ENCODE assay signal across 1 cellular context in the genomic region with DNA sequence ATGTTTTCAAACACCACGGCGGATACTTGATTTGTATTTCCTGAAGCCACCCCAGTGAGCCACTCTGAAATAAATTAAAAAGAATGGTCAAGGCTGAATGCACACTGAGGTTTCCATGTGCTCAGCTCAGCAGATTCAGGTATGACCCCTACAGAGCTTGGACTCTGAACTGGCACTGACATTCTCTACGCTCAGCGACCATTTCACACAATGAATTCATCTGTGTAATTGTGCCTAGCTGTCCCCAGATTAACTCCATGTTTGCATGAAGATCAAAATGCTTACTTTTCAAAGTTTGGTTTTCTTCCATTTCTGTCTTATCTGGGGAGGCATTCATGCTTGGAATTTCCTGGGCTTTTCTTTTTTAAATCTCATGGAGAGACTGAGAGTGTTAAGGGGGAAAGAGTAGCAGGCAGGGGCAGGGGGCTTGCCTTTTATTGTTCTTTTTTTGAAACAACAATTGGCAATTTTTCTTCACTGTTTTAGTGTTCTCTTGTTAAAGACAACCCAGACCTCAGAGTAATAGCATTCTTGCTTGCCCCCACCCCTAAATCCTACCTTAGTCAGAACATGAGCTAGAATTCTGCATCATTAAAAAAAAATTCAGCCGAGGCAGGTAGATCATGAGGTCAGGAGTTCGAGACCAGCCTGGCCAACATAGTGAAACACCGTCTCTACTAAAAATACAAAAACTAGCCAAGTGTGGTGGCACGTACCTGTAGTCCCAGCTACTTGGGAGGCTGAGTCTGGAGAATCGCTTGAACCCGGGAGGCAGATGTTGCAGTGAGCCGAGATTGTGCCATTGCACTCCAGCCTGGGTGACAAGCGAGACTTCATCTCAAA.
TF ChIP-seq lines count a peak whose summit lies in the region.

No MANE protein-coding gene starts in this region.

TF ChIP-seq in HepG2, 621 proteins besides CTCF, POLR2A, EP300 and RAD21 (continued from another document and continues in another):
- TF ChIP-seq, protein P1, sequence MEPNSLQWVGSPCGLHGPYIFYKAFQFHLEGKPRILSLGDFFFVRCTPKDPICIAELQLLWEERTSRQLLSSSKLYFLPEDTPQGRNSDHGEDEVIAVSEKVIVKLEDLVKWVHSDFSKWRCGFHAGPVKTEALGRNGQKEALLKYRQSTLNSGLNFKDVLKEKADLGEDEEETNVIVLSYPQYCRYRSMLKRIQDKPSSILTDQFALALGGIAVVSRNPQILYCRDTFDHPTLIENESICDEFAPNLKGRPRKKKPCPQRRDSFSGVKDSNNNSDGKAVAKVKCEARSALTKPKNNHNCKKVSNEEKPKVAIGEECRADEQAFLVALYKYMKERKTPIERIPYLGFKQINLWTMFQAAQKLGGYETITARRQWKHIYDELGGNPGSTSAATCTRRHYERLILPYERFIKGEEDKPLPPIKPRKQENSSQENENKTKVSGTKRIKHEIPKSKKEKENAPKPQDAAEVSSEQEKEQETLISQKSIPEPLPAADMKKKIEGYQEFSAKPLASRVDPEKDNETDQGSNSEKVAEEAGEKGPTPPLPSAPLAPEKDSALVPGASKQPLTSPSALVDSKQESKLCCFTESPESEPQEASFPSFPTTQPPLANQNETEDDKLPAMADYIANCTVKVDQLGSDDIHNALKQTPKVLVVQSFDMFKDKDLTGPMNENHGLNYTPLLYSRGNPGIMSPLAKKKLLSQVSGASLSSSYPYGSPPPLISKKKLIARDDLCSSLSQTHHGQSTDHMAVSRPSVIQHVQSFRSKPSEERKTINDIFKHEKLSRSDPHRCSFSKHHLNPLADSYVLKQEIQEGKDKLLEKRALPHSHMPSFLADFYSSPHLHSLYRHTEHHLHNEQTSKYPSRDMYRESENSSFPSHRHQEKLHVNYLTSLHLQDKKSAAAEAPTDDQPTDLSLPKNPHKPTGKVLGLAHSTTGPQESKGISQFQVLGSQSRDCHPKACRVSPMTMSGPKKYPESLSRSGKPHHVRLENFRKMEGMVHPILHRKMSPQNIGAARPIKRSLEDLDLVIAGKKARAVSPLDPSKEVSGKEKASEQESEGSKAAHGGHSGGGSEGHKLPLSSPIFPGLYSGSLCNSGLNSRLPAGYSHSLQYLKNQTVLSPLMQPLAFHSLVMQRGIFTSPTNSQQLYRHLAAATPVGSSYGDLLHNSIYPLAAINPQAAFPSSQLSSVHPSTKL (CRISPR knock-in tag; IDR thresholded peaks at IDR 0.05): peak; percentile 89
- TF ChIP-seq PHF21A (CRISPR knock-in tag; IDR thresholded peaks at IDR 0.05): peak; percentile 35; the same call in 1 of the 2 replicates
- TF ChIP-seq HMG20A (CRISPR knock-in tag; IDR thresholded peaks at IDR 0.05; ENCODE audit: borderline replicate concordance): peak; percentile 82; the same call in 1 of the 2 replicates
- TF ChIP-seq IRF2 (CRISPR knock-in tag; IDR thresholded peaks at IDR 0.05): peak; percentile 46; the same call in 1 of the 2 replicates
- TF ChIP-seq ZNF577 (CRISPR knock-in tag; IDR thresholded peaks at IDR 0.05; ENCODE audit: borderline replicate concordance, low read depth): no peak
- TF ChIP-seq TCF7L2 (IDR thresholded peaks at IDR 0.05; ENCODE audit: low read depth, low read length): no peak
- peak; percentile 75 for TF ChIP-seq MYC (CRISPR knock-in tag; IDR thresholded peaks at IDR 0.05; ENCODE audit: borderline replicate concordance)
- TF ChIP-seq RXRA (CRISPR knock-in tag; IDR thresholded peaks at IDR 0.05): peak; percentile 77; the same call in 1 of the 2 replicates
- TF ChIP-seq MIER3 (CRISPR knock-in tag; IDR thresholded peaks at IDR 0.05; ENCODE audit: borderline replicate concordance): peak; percentile 69; the same call in 1 of the 2 replicates
- 0 out of 2 replicates have a peak, but pooled peaks have one; percentile 50 for TF ChIP-seq TSC22D2 (CRISPR knock-in tag; IDR thresholded peaks at IDR 0.05; ENCODE audit: borderline replicate concordance)
- peak; percentile 56; the same call in 1 of the 2 replicates for TF ChIP-seq NR2C2 (CRISPR knock-in tag; IDR thresholded peaks at IDR 0.05; ENCODE audit: borderline replicate concordance)
- TF ChIP-seq ARID3A (IDR thresholded peaks at IDR 0.05; ENCODE audit: low read depth, low read length): peak; percentile 83
- TF ChIP-seq, protein P2, sequence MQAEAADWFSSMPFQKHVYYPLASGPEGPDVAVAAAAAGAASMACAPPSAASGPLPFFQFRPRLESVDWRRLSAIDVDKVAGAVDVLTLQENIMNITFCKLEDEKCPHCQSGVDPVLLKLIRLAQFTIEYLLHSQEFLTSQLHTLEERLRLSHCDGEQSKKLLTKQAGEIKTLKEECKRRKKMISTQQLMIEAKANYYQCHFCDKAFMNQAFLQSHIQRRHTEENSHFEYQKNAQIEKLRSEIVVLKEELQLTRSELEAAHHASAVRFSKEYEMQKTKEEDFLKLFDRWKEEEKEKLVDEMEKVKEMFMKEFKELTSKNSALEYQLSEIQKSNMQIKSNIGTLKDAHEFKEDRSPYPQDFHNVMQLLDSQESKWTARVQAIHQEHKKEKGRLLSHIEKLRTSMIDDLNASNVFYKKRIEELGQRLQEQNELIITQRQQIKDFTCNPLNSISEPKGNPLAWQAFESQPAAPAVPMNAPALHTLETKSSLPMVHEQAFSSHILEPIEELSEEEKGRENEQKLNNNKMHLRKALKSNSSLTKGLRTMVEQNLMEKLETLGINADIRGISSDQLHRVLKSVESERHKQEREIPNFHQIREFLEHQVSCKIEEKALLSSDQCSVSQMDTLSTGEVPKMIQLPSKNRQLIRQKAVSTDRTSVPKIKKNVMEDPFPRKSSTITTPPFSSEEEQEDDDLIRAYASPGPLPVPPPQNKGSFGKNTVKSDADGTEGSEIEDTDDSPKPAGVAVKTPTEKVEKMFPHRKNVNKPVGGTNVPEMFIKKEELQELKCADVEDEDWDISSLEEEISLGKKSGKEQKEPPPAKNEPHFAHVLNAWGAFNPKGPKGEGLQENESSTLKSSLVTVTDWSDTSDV (CRISPR knock-in tag; IDR thresholded peaks at IDR 0.05): no peak
- 0 out of 2 replicates have a peak, but pooled peaks have one; percentile 20 for TF ChIP-seq ZFP1 (CRISPR knock-in tag; IDR thresholded peaks at IDR 0.05)
- TF ChIP-seq CEBPG (CRISPR knock-in tag; IDR thresholded peaks at IDR 0.05): peak; percentile 42; the same call in 1 of the 2 replicates
- TF ChIP-seq, protein P3, sequence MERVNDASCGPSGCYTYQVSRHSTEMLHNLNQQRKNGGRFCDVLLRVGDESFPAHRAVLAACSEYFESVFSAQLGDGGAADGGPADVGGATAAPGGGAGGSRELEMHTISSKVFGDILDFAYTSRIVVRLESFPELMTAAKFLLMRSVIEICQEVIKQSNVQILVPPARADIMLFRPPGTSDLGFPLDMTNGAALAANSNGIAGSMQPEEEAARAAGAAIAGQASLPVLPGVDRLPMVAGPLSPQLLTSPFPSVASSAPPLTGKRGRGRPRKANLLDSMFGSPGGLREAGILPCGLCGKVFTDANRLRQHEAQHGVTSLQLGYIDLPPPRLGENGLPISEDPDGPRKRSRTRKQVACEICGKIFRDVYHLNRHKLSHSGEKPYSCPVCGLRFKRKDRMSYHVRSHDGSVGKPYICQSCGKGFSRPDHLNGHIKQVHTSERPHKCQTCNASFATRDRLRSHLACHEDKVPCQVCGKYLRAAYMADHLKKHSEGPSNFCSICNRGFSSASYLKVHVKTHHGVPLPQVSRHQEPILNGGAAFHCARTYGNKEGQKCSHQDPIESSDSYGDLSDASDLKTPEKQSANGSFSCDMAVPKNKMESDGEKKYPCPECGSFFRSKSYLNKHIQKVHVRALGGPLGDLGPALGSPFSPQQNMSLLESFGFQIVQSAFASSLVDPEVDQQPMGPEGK (CRISPR knock-in tag; IDR thresholded peaks at IDR 0.05): peak; percentile 46; the same call in 1 of the 2 replicates
- peak; percentile 69 for TF ChIP-seq SAP130 (CRISPR knock-in tag; IDR thresholded peaks at IDR 0.05; ENCODE audit: low read depth)
- TF ChIP-seq ZNF317 (CRISPR knock-in tag; IDR thresholded peaks at IDR 0.05): no peak
- TF ChIP-seq SALL1 (CRISPR knock-in tag; IDR thresholded peaks at IDR 0.05): peak; percentile 64; the same call in 1 of the 2 replicates
- no peak for TF ChIP-seq ZHX2 (IDR thresholded peaks at IDR 0.05; ENCODE audit: low read depth)
- peak; percentile 51; the same call in 1 of the 2 replicates for TF ChIP-seq ZHX2 (CRISPR knock-in tag; IDR thresholded peaks at IDR 0.05; ENCODE audit: borderline replicate concordance)
- peak; percentile 49 for TF ChIP-seq NR2F6 (IDR thresholded peaks at IDR 0.05)
- TF ChIP-seq NR2F6 (CRISPR knock-in tag; IDR thresholded peaks at IDR 0.05): peak; percentile 80
- TF ChIP-seq SP2 (CRISPR knock-in tag; IDR thresholded peaks at IDR 0.05): no peak
- TF ChIP-seq HIC2 (CRISPR knock-in tag; IDR thresholded peaks at IDR 0.05; ENCODE audit: low read depth): no peak
- TF ChIP-seq ZKSCAN8 (CRISPR knock-in tag; IDR thresholded peaks at IDR 0.05; ENCODE audit: borderline replicate concordance): 0 out of 2 replicates have a peak, but pooled peaks have one; percentile 32
- TF ChIP-seq EHMT2 (IDR thresholded peaks at IDR 0.05; ENCODE audit: borderline replicate concordance, low read depth, low read length): peak; percentile 62; the same call in 1 of the 2 replicates
- TF ChIP-seq MXD4 (CRISPR knock-in tag; IDR thresholded peaks at IDR 0.05): no peak; the same call in 1 of the 2 replicates
- TF ChIP-seq NCOA2 (CRISPR knock-in tag; IDR thresholded peaks at IDR 0.05): peak; percentile 90
- 0 out of 2 replicates have a peak, but pooled peaks have one; percentile 44 for TF ChIP-seq ZNF800 (CRISPR knock-in tag; IDR thresholded peaks at IDR 0.05)
- 0 out of 2 replicates have a peak, but pooled peaks have one; percentile 71 for TF ChIP-seq NKX3-1 (CRISPR knock-in tag; IDR thresholded peaks at IDR 0.05)
- no peak for TF ChIP-seq ZNF468 (CRISPR knock-in tag; IDR thresholded peaks at IDR 0.05)
- TF ChIP-seq RXRB (CRISPR knock-in tag; IDR thresholded peaks at IDR 0.05; ENCODE audit: borderline replicate concordance): peak; percentile 82
